In genomic region chr10:71471957-71472365, GRCh38 we compare ENCODE assay signal across 1 cellular context.
TF ChIP-seq lines count a peak whose summit lies in the region.

No MANE protein-coding gene starts in this region.

TF ChIP-seq in H1, 55 proteins besides CTCF, POLR2A, EP300 and RAD21 (continued from another document):
- TF ChIP-seq BRCA1 (IDR thresholded peaks at IDR 0.05; ENCODE audit: low read depth, low read length) (no peak), RXRA (IDR thresholded peaks at IDR 0.05; ENCODE audit: insufficient read depth, low read depth, low read length) (no peak), RNF2 (IDR thresholded peaks at IDR 0.05; ENCODE audit: borderline replicate concordance, low read depth, low read length, missing control alignments, poor library complexity, severe bottlenecking) (no peak), KDM1A (IDR thresholded peaks at IDR 0.05; ENCODE audit: borderline replicate concordance, low read length) (no peak), NRF1 (IDR thresholded peaks at IDR 0.05; ENCODE audit: low read depth, low read length) (no peak), SIN3A (conservative IDR thresholded peaks at IDR 0.05 in 1 of 2, IDR thresholded peaks at IDR 0.05 in 1 of 2; ENCODE audit: low read depth in 1 of 2, low read length in 2 of 2) (no peak), KDM5A (IDR thresholded peaks at IDR 0.05; ENCODE audit: low read length) (no peak), SRF (IDR thresholded peaks at IDR 0.05; ENCODE audit: low read depth, low read length) (no peak), TBP (IDR thresholded peaks at IDR 0.05; ENCODE audit: low read depth, low read length) (no peak), TCF12 (IDR thresholded peaks at IDR 0.05; ENCODE audit: low read depth, low read length) (no peak), FOSL1 (IDR thresholded peaks at IDR 0.05; ENCODE audit: insufficient read depth, low read depth, low read length) (no peak), SIX5 (IDR thresholded peaks at IDR 0.05; ENCODE audit: low read depth, low read length) (no peak), CBX8 (IDR thresholded peaks at IDR 0.05; ENCODE audit: borderline replicate concordance, low read depth, low read length) (no peak), TAF1 (IDR thresholded peaks at IDR 0.05; ENCODE audit: low read depth, low read length) (no peak)
- TF ChIP-seq, protein P1, sequence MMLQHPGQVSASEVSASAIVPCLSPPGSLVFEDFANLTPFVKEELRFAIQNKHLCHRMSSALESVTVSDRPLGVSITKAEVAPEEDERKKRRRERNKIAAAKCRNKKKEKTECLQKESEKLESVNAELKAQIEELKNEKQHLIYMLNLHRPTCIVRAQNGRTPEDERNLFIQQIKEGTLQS (IDR thresholded peaks at IDR 0.05; ENCODE audit: insufficient read depth, low read depth, low read length) = no peak
TF ChIP-seq in H1: peak in this region for 0.
